ENCODE assay signal across 1 cellular context in genomic region chr18:3889803-3890202, GRCh38.
TF ChIP-seq lines count a peak whose summit lies in the region.

No MANE protein-coding gene starts in this region.

TF ChIP-seq in GM12878, 131 proteins besides CTCF, POLR2A, EP300 and RAD21:
- TF ChIP-seq ZBTB11 (CRISPR knock-in tag; IDR thresholded peaks at IDR 0.05): no peak
- no peak for TF ChIP-seq RUNX3 (IDR thresholded peaks at IDR 0.05; ENCODE audit: low read length)
- TF ChIP-seq SUZ12 (IDR thresholded peaks at IDR 0.05; ENCODE audit: unreplicated experiment): no peak
- no peak for TF ChIP-seq RBBP5 (conservative IDR thresholded peaks at IDR 0.05)
- TF ChIP-seq IKZF1 (conservative IDR thresholded peaks at IDR 0.05): no peak
- no peak for TF ChIP-seq BCLAF1 (IDR thresholded peaks at IDR 0.05)
